In the genomic region with DNA sequence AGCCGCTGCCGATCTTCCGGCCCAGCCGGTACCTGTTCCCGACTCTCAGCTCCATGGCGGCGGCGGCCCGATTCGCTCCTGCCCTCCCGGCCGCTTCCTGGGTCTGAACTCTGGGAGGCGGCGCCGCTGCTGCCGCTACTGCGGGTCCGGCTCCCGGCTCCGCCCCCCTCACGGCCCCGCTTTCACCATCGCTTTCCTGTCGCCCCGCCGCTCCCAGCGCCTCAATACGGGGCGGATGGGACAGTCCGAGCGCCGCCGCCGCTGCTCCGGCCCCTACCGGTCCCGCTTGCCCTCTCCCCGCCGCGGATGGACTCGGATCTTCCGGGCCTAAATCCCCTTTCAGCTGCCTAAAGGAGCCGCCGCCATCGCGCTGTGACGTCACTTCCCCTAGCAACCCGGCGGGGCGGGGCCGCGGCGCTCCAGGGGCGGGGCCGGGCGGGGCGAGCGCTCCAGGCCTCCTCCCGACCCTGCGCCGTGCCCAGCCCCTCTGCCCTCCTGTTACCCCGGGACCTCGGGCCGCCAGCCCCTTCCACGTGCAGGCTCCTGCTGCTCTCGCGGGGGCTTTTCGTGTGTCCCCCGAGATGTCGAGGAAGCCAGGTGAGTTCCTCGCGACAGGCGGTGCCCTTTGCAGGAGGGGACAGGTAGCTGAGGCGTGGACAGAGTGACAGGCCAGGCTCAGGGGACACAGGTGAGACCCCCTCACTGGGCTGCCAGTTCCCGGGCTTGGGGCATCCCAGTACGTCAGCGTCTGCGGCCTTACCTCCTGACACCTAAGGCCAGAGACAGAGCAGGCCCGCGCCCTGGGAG, we compare ENCODE assay signal across 8 cellular contexts. TPM values are rescaled to one million over a fixed set of nuclear protein-coding genes. Genes with fewer than 3 reads are reported as not detected.
DNase-seq lines count a peak whose midpoint lies in the region; ATAC-seq and TF ChIP-seq lines count a peak whose summit lies in the region.

Gene CSNK1D (minus strand): TSS at position 374 of the 807 bp plus-strand sequence. CDS start 319 bp downstream, at position 55.

- H3K27me3 ChIP-seq in parathyroid adenoma (ENCODE audit: control insufficient read depth, insufficient read depth, low read length) (no peaks in the 10 kb centered on the region), thyroid gland (no peaks in the 10 kb centered on the region)

- DNase-seq in NCI-H1417 treated with DMSO at 0.1 percent for 48 hours (lab: John Stamatoyannopoulos, UW) (peak; percentile 43), T follicular helper cell (ENCODE audit: low read depth) (peak; percentile 88), Right ventricle myocardium superior (peak; percentile 96), thyroid gland (peak; percentile 92 to 94)
- DNase-seq in activated naive CD8-positive, alpha-beta T cell treated with anti-CD3 and anti-CD28 coated beads, Interleukin-2, amount 50 U/mL, for 16 hours (ENCODE audit: low read depth, low spot score), result peak; percentile 84

- peaks cover 43% of the 10 kb centered on the region for H3K79me2 ChIP-seq in parathyroid adenoma

- no peaks in the 10 kb centered on the region for H3K36me3 ChIP-seq in parathyroid adenoma (ENCODE audit: control insufficient read depth, insufficient read depth, low read length)
- H3K36me3 ChIP-seq in thyroid gland, result peaks cover 6 to 9% of the 10 kb centered on the region in 2 donors

- peak within 1 kb of the TSS; percentile 99 for H3K4me2 ChIP-seq in parathyroid adenoma (ENCODE audit: low read length)

- peak within 1 kb of the TSS; percentile 98 for H3K27ac ChIP-seq in parathyroid adenoma
- H3K27ac ChIP-seq in thyroid gland, result peak within 1 kb of the TSS; percentile 96 to 100 (median 98)

- TF ChIP-seq POLR2A in thyroid gland (IDR thresholded peaks at IDR 0.05), result peak; percentile 52 to 85

- H3K9ac ChIP-seq in parathyroid adenoma, result peak within 1 kb of the TSS; percentile 98

- H3K4me3 ChIP-seq in GM08714 (ENCODE audit: low read length) (peak within 1 kb of the TSS; percentile 92), parathyroid adenoma (ENCODE audit: low read depth, low read length) (peak within 1 kb of the TSS; percentile 79), thyroid gland (replicated peaks in 1 of 3) (peak within 1 kb of the TSS; percentile 56 to 100 (median 81))

- H3K4me1 ChIP-seq in parathyroid adenoma (peaks cover 21% of the 10 kb centered on the region), thyroid gland (peaks cover 28 to 54% of the 10 kb centered on the region in 2 donors)

- no peak for TF ChIP-seq CTCF in parathyroid adenoma (IDR thresholded peaks at IDR 0.05)
- peak in 2 of 6 experiments; percentile 7 to 12 for TF ChIP-seq CTCF in thyroid gland (IDR thresholded peaks at IDR 0.05)

- ATAC-seq in HG02623 (IDR thresholded peaks at IDR 0.05; ENCODE audit: unreplicated experiment) (peak; percentile 68), Right ventricle myocardium superior (ENCODE audit: poor library complexity) (peak; percentile 97)

- 0 to 19% methylated on average over 15 to 18 of the region's 80 CpGs for WGBS in thyroid gland, 2 donors

- peak within 1 kb of the TSS; percentile 100 for H2AFZ ChIP-seq in parathyroid adenoma

- intact Hi-C loops in Right ventricle myocardium superior (cut with DNase I), result no loop called here
- intact Hi-C loops in thyroid gland (cut with DNase I), result no loop called here

- no peaks in the 10 kb centered on the region for H3K9me3 ChIP-seq in parathyroid adenoma (ENCODE audit: control insufficient read depth, low read length)
- no peaks in the 10 kb centered on the region for H3K9me3 ChIP-seq in thyroid gland

RNA-seq across cellular contexts. Expression of gene CSNK1D, which starts in this region (rescaled TPM):
- total RNA-seq in Right ventricle myocardium superior (54.4 TPM), thyroid gland (10 to 100 TPM; 47.3 to 91.2 (median 88.7) TPM)

Comparison
In these comparisons a context has a peak if more than half of its experiments do, and no peak if none do; other contexts are left out.
1. Peak in every context shown above with its lines: DNase-seq, ATAC-seq, H3K4me3 ChIP-seq and H3K27ac ChIP-seq.
2. DNase-seq: peak in every context shown above with its lines; median percentile 96 in Right ventricle myocardium superior; 93 in thyroid gland; 88 in T follicular helper cell; 84 in activated naive CD8-positive, alpha-beta T cell treated with anti-CD3 and anti-CD28 coated beads, Interleukin-2, amount 50 U/mL, for 16 hours; 43 in NCI-H1417 treated with DMSO at 0.1 percent for 48 hours.